ENCODE assay signal across 9 cellular contexts in the genomic region with DNA sequence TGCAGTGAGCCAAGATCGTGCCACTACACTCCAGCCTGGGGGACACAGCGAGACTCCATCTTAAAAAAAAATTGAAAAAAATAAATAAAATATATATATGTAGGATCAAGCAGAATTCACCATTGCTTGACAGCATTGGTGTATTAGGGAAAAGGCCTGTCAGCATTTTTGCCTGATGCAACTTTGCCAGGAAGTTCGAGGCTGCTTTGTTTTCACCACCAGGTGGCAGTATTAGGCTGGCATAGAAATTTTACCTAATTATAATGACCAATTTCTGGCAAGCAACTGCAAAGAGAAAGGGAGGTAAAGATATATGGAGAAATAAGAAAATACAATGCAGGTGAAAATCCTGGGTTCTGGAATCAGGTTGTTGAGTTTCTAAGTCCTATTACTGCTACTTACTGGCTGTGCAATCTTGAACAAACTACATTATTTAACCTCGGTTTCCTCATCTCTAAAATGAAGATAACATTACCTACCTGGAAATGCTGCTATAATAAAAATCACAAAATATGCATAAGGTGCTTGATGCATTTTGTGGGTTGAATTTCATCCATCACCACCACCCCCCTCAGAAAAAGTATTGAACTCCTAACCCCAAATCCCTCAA. TPM values are rescaled to one million over a fixed set of nuclear protein-coding genes. Genes with fewer than 3 reads are reported as not detected.
A peak's percentile ranks its signal among the peaks of the same experiment; 100 is the strongest.
DNase-seq lines count a peak whose midpoint lies in the region; ATAC-seq and TF ChIP-seq lines count a peak whose summit lies in the region.
"Had no signal": no experiment of that assay in that cellular context is flagged by ENCODE, and none has a peak within 500 bp of the region (broad histone marks: within the 10 kb centered on the region; RNA-seq: fewer than 3 reads in every experiment).

No MANE protein-coding gene starts in this region.

- no peaks in the 10 kb centered on the region for H3K4me1 ChIP-seq in CD8-positive, alpha-beta memory T cell (ENCODE audit: insufficient read depth, low read length)
- H3K4me1 ChIP-seq in OCI-LY1 (ENCODE audit: insufficient read depth, low read length, severe bottlenecking) (no peaks in the 10 kb centered on the region), thyroid gland (peaks cover 0 to 5% of the 10 kb centered on the region in 2 donors)

- DNase-seq in CD8-positive, alpha-beta memory T cell, result peak; percentile 30 to 62 (median 49)
- DNase-seq in HuH-7 (ENCODE audit: low spot score) (peak; percentile 35), epithelial cell of esophagus (ENCODE audit: low read depth) (peak; percentile 80), myocyte (ENCODE audit: low read depth) (peak; percentile 72), thyroid gland (peak; percentile 62 to 66)
- DNase-seq in activated CD8-positive, alpha-beta memory T cell treated with anti-CD3 and anti-CD28 coated beads, Interleukin-2, amount 50 U/mL, for 48 hours, result peak; percentile 70

- H3K9ac ChIP-seq in OCI-LY1 (ENCODE audit: low read length), result no peak overlapping the region

- no peak overlapping the region for H3K27ac ChIP-seq in CD8-positive, alpha-beta memory T cell (ENCODE audit: low read depth, low read length)
- H3K27ac ChIP-seq in OCI-LY1 (ENCODE audit: low read depth, low read length, poor library complexity, severe bottlenecking) (no peak overlapping the region), thyroid gland (no peak overlapping the region)

- POLR2A ChIA-PET in CD8-positive, alpha-beta memory T cell (lab: Charles Lee), result no interaction called here

- H3K79me2 ChIP-seq in OCI-LY1 (ENCODE audit: insufficient read depth, low read length), result no peaks in the 10 kb centered on the region

- WGBS in thyroid gland, 2 donors, result 69% methylated on average over 4 of the region's 4 CpGs

- CTCF ChIA-PET in CD8-positive, alpha-beta memory T cell (lab: Charles Lee), result interaction anchor here (0.7 to 2.3 kb wide), 3 partner anchors 10 to 277 kb away, joined by 3 to 7 read pairs (median 5); no protein-coding TSS in a partner anchor

- H3K27ac Mint-ChIP-seq in CD8-positive, alpha-beta memory T cell, result no peak overlapping the region

- H2AFZ ChIP-seq in OCI-LY1 (ENCODE audit: low read length), result no peak overlapping the region

- ATAC-seq in HG02970 (IDR thresholded peaks at IDR 0.05; ENCODE audit: low FRiP score, unreplicated experiment), result no peak

- no peaks in the 10 kb centered on the region for H3K4me1 Mint-ChIP-seq in CD8-positive, alpha-beta memory T cell

- no peaks in the 10 kb centered on the region for H3K9me3 Mint-ChIP-seq in CD8-positive, alpha-beta memory T cell

- no peaks in the 10 kb centered on the region for H3F3A ChIP-seq in OCI-LY1 (ENCODE audit: insufficient read depth, low read length)

- no peaks in the 10 kb centered on the region for H4K20me1 ChIP-seq in OCI-LY1 (ENCODE audit: insufficient read depth, low read length)

- H3K9me3 ChIP-seq in CD8-positive, alpha-beta memory T cell (ENCODE audit: low read length), result no peaks in the 10 kb centered on the region
- H3K9me3 ChIP-seq in OCI-LY1 (ENCODE audit: low read length) (no peaks in the 10 kb centered on the region), thyroid gland (no peaks in the 10 kb centered on the region)

- intact Hi-C loops in thyroid gland (cut with DNase I), result loop anchor here (10.0 kb wide), 1 partner anchor 280 kb away; no protein-coding TSS in a partner anchor

- no peaks in the 10 kb centered on the region for H3K36me3 ChIP-seq in CD8-positive, alpha-beta memory T cell (ENCODE audit: insufficient read depth, low read length)
- H3K36me3 ChIP-seq in OCI-LY1 (ENCODE audit: insufficient read depth, low read length) (no peaks in the 10 kb centered on the region), thyroid gland (no peaks in the 10 kb centered on the region)

- no peaks in the 10 kb centered on the region for H3K27me3 ChIP-seq in CD8-positive, alpha-beta memory T cell (ENCODE audit: insufficient read depth, low read length, poor library complexity, severe bottlenecking)
- no peaks in the 10 kb centered on the region for H3K27me3 ChIP-seq in OCI-LY1 (ENCODE audit: insufficient read depth, low read length)
- H3K27me3 ChIP-seq in thyroid gland, result no peaks in the 10 kb centered on the region

- TF ChIP-seq POLR2A in thyroid gland (IDR thresholded peaks at IDR 0.05), result no peak

- peaks cover 0 to 12% of the 10 kb centered on the region in 2 donors for H3K27me3 Mint-ChIP-seq in CD8-positive, alpha-beta memory T cell

- H3K4me2 ChIP-seq in OCI-LY1 (ENCODE audit: low read length), result no peak overlapping the region

- TF ChIP-seq CTCF in OCI-LY1 (IDR thresholded peaks at IDR 0.05; ENCODE audit: low read length) (peak; percentile 97), epithelial cell of esophagus (IDR thresholded peaks at IDR 0.05; ENCODE audit: insufficient read depth, low read depth, low read length, missing control alignments) (peak; percentile 87), thyroid gland (IDR thresholded peaks at IDR 0.05) (peak; percentile 69 to 87 (median 73))

- H3K4me3 Mint-ChIP-seq in CD8-positive, alpha-beta memory T cell, result no peak overlapping the region

- no peaks in the 10 kb centered on the region for H3K9me2 ChIP-seq in OCI-LY1 (ENCODE audit: low read depth, low read length)

- no peaks in the 10 kb centered on the region for H3K36me3 Mint-ChIP-seq in CD8-positive, alpha-beta memory T cell

- no peak overlapping the region for H3K4me3 ChIP-seq in CD8-positive, alpha-beta memory T cell (ENCODE audit: low read length)
- H3K4me3 ChIP-seq in OCI-LY1 (ENCODE audit: low read depth, low read length, poor library complexity, severe bottlenecking) (no peak overlapping the region), epithelial cell of esophagus (ENCODE audit: low read length) (no peak overlapping the region), thyroid gland (replicated peaks in 1 of 3) (no peak overlapping the region)

RNA-seq across cellular contexts. Expression of a gene that starts 24.7 kb away (rescaled TPM):
- 1 to 10 TPM in 1 of 2 experiments, under 1 TPM in 1; 0.85 to 1.4 TPM for total RNA-seq in CD8-positive, alpha-beta memory T cell
- 0.21 TPM for polyA plus RNA-seq in CD8-positive, alpha-beta memory T cell
- total RNA-seq in myocyte (15.0 and 28.3 TPM in 2 replicates), thyroid gland (10 to 100 TPM; 36.4 to 64.5 (median 49.3) TPM)
- polyA plus RNA-seq in myocyte (2012), result 45.6 TPM

RNA-seq across cellular contexts. Expression of a gene that starts 37.0 kb away (rescaled TPM):
- 10 to 100 TPM in 1 of 2 experiments, 1 to 10 TPM in 1; 8.8 to 10.3 TPM for total RNA-seq in CD8-positive, alpha-beta memory T cell
- polyA plus RNA-seq in CD8-positive, alpha-beta memory T cell, result 0.48 TPM
- total RNA-seq in myocyte, result 12.8 and 13.3 TPM in 2 replicates
- polyA plus RNA-seq in myocyte (2012), result 8.9 TPM
- 10 to 100 TPM; 20.7 to 35.0 (median 26.8) TPM for total RNA-seq in thyroid gland

RNA-seq across cellular contexts. Expression of a gene that starts 50.6 kb away (rescaled TPM):
- not detected for total RNA-seq in CD8-positive, alpha-beta memory T cell
- not detected for polyA plus RNA-seq in CD8-positive, alpha-beta memory T cell
- total RNA-seq in myocyte, result not detected in 2 replicates
- polyA plus RNA-seq in myocyte (2012), result 0.08 TPM
- not detected for total RNA-seq in thyroid gland
- total RNA-seq: subcutaneous adipose tissue had no signal

RNA-seq across cellular contexts. Expression of a gene that starts 53.0 kb away (rescaled TPM):
- not detected for total RNA-seq in CD8-positive, alpha-beta memory T cell
- polyA plus RNA-seq in CD8-positive, alpha-beta memory T cell, result not detected
- total RNA-seq in myocyte, result not detected in 2 replicates
- polyA plus RNA-seq in myocyte (2012), result not detected
- total RNA-seq in thyroid gland, result not detected
- total RNA-seq: subcutaneous adipose tissue had no signal
